Comparison of ENCODE assay signal across 17 cellular contexts in the genomic region with DNA sequence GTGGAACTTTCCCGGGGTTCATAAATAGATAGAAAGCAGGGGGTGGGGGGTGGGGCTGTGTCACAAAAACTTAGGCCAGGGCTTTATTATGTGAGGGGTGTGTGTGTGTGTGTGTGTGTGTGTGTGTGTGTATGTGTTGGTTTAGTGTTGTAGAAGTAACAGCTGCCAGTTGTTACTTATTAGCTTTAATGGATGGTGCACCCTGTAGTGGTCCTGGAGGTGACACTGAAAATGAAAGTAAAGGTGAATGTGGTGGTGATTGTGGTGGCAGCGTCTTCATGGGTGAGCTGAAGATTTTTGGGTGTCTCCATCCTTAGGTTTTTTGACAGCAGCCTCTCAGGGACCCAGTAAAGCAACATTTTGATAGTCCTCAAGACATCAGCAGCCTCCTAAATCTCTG.
DNase-seq lines count a peak whose midpoint lies in the region; ATAC-seq and TF ChIP-seq lines count a peak whose summit lies in the region.
"Had no signal": no experiment of that assay in that cellular context is flagged by ENCODE, and none has a peak within 500 bp of the region (broad histone marks: within the 10 kb centered on the region; RNA-seq: fewer than 3 reads in every experiment).

No MANE protein-coding gene starts in this region.

- no peak overlapping the region for H3K4me2 ChIP-seq in neural progenitor cell
- H3K4me2 ChIP-seq in smooth muscle cell, result no peak overlapping the region

- H3K4me1 Mint-ChIP-seq in neural progenitor cell, result peaks cover 10% of the 10 kb centered on the region

- H3K9ac ChIP-seq in neural progenitor cell (no peak overlapping the region), smooth muscle cell (ENCODE audit: low read depth) (no peak overlapping the region)

- peak; percentile 97 for ATAC-seq in GM21619 (IDR thresholded peaks at IDR 0.05; ENCODE audit: unreplicated experiment)
- peak; percentile 99 for ATAC-seq in HG03159 (IDR thresholded peaks at IDR 0.05; ENCODE audit: unreplicated experiment)
- ATAC-seq: HCT116 had no signal

- no peaks in the 10 kb centered on the region for H3F3A ChIP-seq in neural progenitor cell (ENCODE audit: low read depth)
- H3F3A ChIP-seq in smooth muscle cell (ENCODE audit: low read depth), result no peaks in the 10 kb centered on the region

- no peak for TF ChIP-seq CTCF in neural progenitor cell (IDR thresholded peaks at IDR 0.05)
- no peak for TF ChIP-seq CTCF in smooth muscle cell (IDR thresholded peaks at IDR 0.05; ENCODE audit: borderline replicate concordance, insufficient read depth, poor library complexity, severe bottlenecking)

- H2AFZ ChIP-seq in neural progenitor cell (replicated peaks) (no peak overlapping the region), smooth muscle cell (ENCODE audit: low read depth) (no peak overlapping the region)

- H3K79me2 ChIP-seq in neural progenitor cell (ENCODE audit: low read depth) (no peaks in the 10 kb centered on the region), smooth muscle cell (ENCODE audit: low read depth) (no peaks in the 10 kb centered on the region)

- no peak overlapping the region for H3K4me3 ChIP-seq in neural progenitor cell
- no peak overlapping the region for H3K4me3 ChIP-seq in smooth muscle cell
- H3K4me3 ChIP-seq: esophagus muscularis mucosa, testis had no signal

- peak overlapping the region; percentile 59 for H3K27ac Mint-ChIP-seq in neural progenitor cell

- no peaks in the 10 kb centered on the region for H3K27me3 ChIP-seq in neural progenitor cell
- no peaks in the 10 kb centered on the region for H3K27me3 ChIP-seq in smooth muscle cell (ENCODE audit: low read depth)
- H3K27me3 ChIP-seq: brain microvascular endothelial cell, esophagus muscularis mucosa, testis had no signal

- 97% methylated on average over 2 of the region's 2 CpGs for WGBS in smooth muscle cell (ENCODE audit: low lambda C conversion rate)

- H3K36me3 ChIP-seq in neural progenitor cell (no peaks in the 10 kb centered on the region), smooth muscle cell (ENCODE audit: low read depth) (no peaks in the 10 kb centered on the region)
- H3K36me3 ChIP-seq: brain microvascular endothelial cell, esophagus muscularis mucosa had no signal

- H3K4me1 ChIP-seq in neural progenitor cell, result no peaks in the 10 kb centered on the region
- H3K4me1 ChIP-seq in smooth muscle cell (ENCODE audit: low read depth), result no peaks in the 10 kb centered on the region
- H3K4me1 ChIP-seq: testis had no signal

- H3K9me3 Mint-ChIP-seq in neural progenitor cell, result peaks cover 4% of the 10 kb centered on the region

- no peak overlapping the region for H3K27ac ChIP-seq in neural progenitor cell
- H3K27ac ChIP-seq in smooth muscle cell (ENCODE audit: low read depth), result no peak overlapping the region
- H3K27ac ChIP-seq: 22Rv1, brain microvascular endothelial cell, esophagus muscularis mucosa, testis had no signal

- peaks cover 2% of the 10 kb centered on the region for H3K27me3 Mint-ChIP-seq in neural progenitor cell (ENCODE audit: insufficient read depth, low read depth)

- no peak overlapping the region for H3K4me3 Mint-ChIP-seq in neural progenitor cell

- H3K9me3 ChIP-seq in neural progenitor cell (ENCODE audit: low read depth) (no peaks in the 10 kb centered on the region), smooth muscle cell (replicated peaks; ENCODE audit: low read depth) (no peaks in the 10 kb centered on the region)
- H3K9me3 ChIP-seq: esophagus muscularis mucosa, testis had no signal

- DNase-seq in DMS53 (lab: John Stamatoyannopoulos, UW) (peak; percentile 6), DMS53 treated with DMSO at 0.1 percent for 48 hours (lab: John Stamatoyannopoulos, UW; ENCODE audit: unreplicated experiment) (no peak), neural progenitor cell (ENCODE audit: low spot score) (no peak), smooth muscle cell (lab: John Stamatoyannopoulos, UW; ENCODE audit: unreplicated experiment) (no peak), NCI-H2107 treated with DMSO at 0.1 percent for 48 hours (lab: John Stamatoyannopoulos, UW; ENCODE audit: unreplicated experiment) (no peak)
- no peak for DNase-seq in activated CD4-positive, alpha-beta T cell treated with anti-CD3 and anti-CD28 coated beads, Interleukin-2, amount 50 U/mL, for 48 hours
- DNase-seq: activated CD8-positive, alpha-beta memory T cell treated with anti-CD3 and anti-CD28 coated beads, Interleukin-2, amount 50 U/mL, for 4 hours; brain microvascular endothelial cell; islet precursor cell; NCI-H774; stimulated activated CD4-positive, alpha-beta T cell treated with anti-CD3 and anti-CD28 coated beads, Interleukin-2, amount 100 ng/mL, for 24 hours; testis had no signal

- H4K20me1 ChIP-seq in neural progenitor cell (ENCODE audit: low read depth) (no peaks in the 10 kb centered on the region), smooth muscle cell (ENCODE audit: low read depth) (no peaks in the 10 kb centered on the region)

- H3K36me3 Mint-ChIP-seq in neural progenitor cell, result no peaks in the 10 kb centered on the region
